Comparison of ENCODE assay signal across 13 cellular contexts in genomic region chr11:112179601-112180000, GRCh38. TPM values are rescaled to one million over a fixed set of nuclear protein-coding genes. Genes with fewer than 3 reads are reported as not detected.
DNase-seq lines count a peak whose midpoint lies in the region; ATAC-seq and TF ChIP-seq lines count a peak whose summit lies in the region.
"Had no signal": no experiment of that assay in that cellular context is flagged by ENCODE, and none has a peak within 500 bp of the region (broad histone marks: within the 10 kb centered on the region; RNA-seq: fewer than 3 reads in every experiment).

No MANE protein-coding gene starts in this region.

- H3K27ac Mint-ChIP-seq in stimulated activated naive B cell treated with anti-CD40 and anti-IgM and Interleukin-4, amounts not matched to agents 10 μg/mL and 1 μg/mL and 100 μg/mL, for 72 hours: no peak overlapping the region

- no peak overlapping the region for H3K4me2 ChIP-seq in mesenchymal stem cell (ENCODE audit: low read length, poor library complexity, severe bottlenecking)

- H3K23ac ChIP-seq in mesenchymal stem cell (ENCODE audit: low read length in 2 of 2): no peak overlapping the region

- no peak overlapping the region for H3K4me3 Mint-ChIP-seq in stimulated activated naive B cell treated with anti-CD40 and anti-IgM and Interleukin-4, amounts not matched to agents 10 μg/mL and 1 μg/mL and 100 μg/mL, for 72 hours

- H3K36me3 Mint-ChIP-seq in stimulated activated naive B cell treated with anti-CD40 and anti-IgM and Interleukin-4, amounts not matched to agents 10 μg/mL and 1 μg/mL and 100 μg/mL, for 72 hours: peaks cover 0 to 1% of the 10 kb centered on the region in 2 donors

- H3K36me3 ChIP-seq in left ventricle myocardium inferior: peaks cover 6% of the 10 kb centered on the region
- H3K36me3 ChIP-seq in right atrium auricular region: no peaks in the 10 kb centered on the region
- H3K36me3 ChIP-seq in mesenchymal stem cell (ENCODE audit: control insufficient read depth in 1 of 2, insufficient read depth in 2 of 2, low read depth in 1 of 2, low read length in 2 of 2): no peaks in the 10 kb centered on the region
- H3K36me3 ChIP-seq: transverse colon had no signal

- peaks cover 9 to 36% of the 10 kb centered on the region in 2 donors for H3K4me1 Mint-ChIP-seq in stimulated activated naive B cell treated with anti-CD40 and anti-IgM and Interleukin-4, amounts not matched to agents 10 μg/mL and 1 μg/mL and 100 μg/mL, for 72 hours

- peaks cover 8 to 11% of the 10 kb centered on the region in 2 donors for H3K27me3 Mint-ChIP-seq in stimulated activated naive B cell treated with anti-CD40 and anti-IgM and Interleukin-4, amounts not matched to agents 10 μg/mL and 1 μg/mL and 100 μg/mL, for 72 hours

- H3K4me3 ChIP-seq in left ventricle myocardium inferior: peak overlapping the region; percentile 65
- no peak overlapping the region for H3K4me3 ChIP-seq in right atrium auricular region
- H3K4me3 ChIP-seq in mesenchymal stem cell (ENCODE audit: insufficient read depth in 1 of 2, low read depth in 1 of 2, low read length in 2 of 2): no peak overlapping the region
- H3K4me3 ChIP-seq: transverse colon had no signal

- no peak overlapping the region for H3K14ac ChIP-seq in mesenchymal stem cell (ENCODE audit: low read length in 2 of 2)

- H2BK120ac ChIP-seq in mesenchymal stem cell (ENCODE audit: low read depth, low read length): no peak overlapping the region

- peak; percentile 84 for ATAC-seq in HG03108 (IDR thresholded peaks at IDR 0.05; ENCODE audit: unreplicated experiment)
- peak; percentile 98 for ATAC-seq in stimulated activated naive B cell treated with anti-CD40 and anti-IgM and Interleukin-4, amounts not matched to agents 10 μg/mL and 1 μg/mL and 100 μg/mL, for 72 hours (replicated peaks)
- ATAC-seq in GM19397 (IDR thresholded peaks at IDR 0.05; ENCODE audit: unreplicated experiment): no peak
- ATAC-seq in stimulated activated naive CD8-positive, alpha-beta T cell treated with anti-CD3 and anti-CD28 coated beads, Interleukin-15, Interleukin-2, amounts not matched to agents 100 U/mL and 50 U/mL, for 24 hours: no peak
- ATAC-seq: SK-N-SH treated with all-trans-retinoic acid at 6 μM for 48 hours had no signal

- H2AK5ac ChIP-seq in mesenchymal stem cell (ENCODE audit: low read length, severe bottlenecking): no peak overlapping the region

- no peaks in the 10 kb centered on the region for H3K9me3 ChIP-seq in left ventricle myocardium inferior (replicated peaks)
- H3K9me3 ChIP-seq in right atrium auricular region: no peaks in the 10 kb centered on the region
- H3K9me3 ChIP-seq in mesenchymal stem cell (ENCODE audit: control insufficient read depth, low read length): no peaks in the 10 kb centered on the region
- H3K9me3 ChIP-seq: transverse colon had no signal

- no peaks in the 10 kb centered on the region for H3K79me1 ChIP-seq in mesenchymal stem cell (replicated peaks; ENCODE audit: low read length, poor library complexity, severe bottlenecking)

- H3K9ac ChIP-seq in mesenchymal stem cell (ENCODE audit: low read length): no peak overlapping the region

- DNase-seq in left ventricle myocardium inferior: no peak
- no peak for DNase-seq in right atrium auricular region (ENCODE audit: low spot score)
- peak; percentile 63 for DNase-seq in SKM-1 (lab: John Stamatoyannopoulos, UW; ENCODE audit: unreplicated experiment)
- peak; percentile 28 for DNase-seq in stimulated activated naive B cell treated with anti-CD40 and anti-IgM and Interleukin-4, amounts not matched to agents 10 μg/mL and 1 μg/mL and 100 μg/mL, for 72 hours
- no peak for DNase-seq in mesenchymal stem cell
- DNase-seq in stimulated activated naive CD8-positive, alpha-beta T cell treated with anti-CD3 and anti-CD28 coated beads, Interleukin-15, Interleukin-2, amounts not matched to agents 100 U/mL and 50 U/mL, for 24 hours: no peak
- DNase-seq: NCI-H226, transverse colon had no signal

- H2BK15ac ChIP-seq in mesenchymal stem cell (ENCODE audit: low read depth, poor library complexity, severe bottlenecking): no peak overlapping the region

- H3K18ac ChIP-seq in mesenchymal stem cell (ENCODE audit: low read depth in 1 of 2, low read length in 2 of 2): no peak overlapping the region

- H3K27ac ChIP-seq in left ventricle myocardium inferior (replicated peaks) (peak overlapping the region; percentile 86), right atrium auricular region (peak overlapping the region in 1 of 2 donors; percentile 86), mesenchymal stem cell (ENCODE audit: low read length, poor library complexity, severe bottlenecking) (no peak overlapping the region)
- H3K27ac ChIP-seq: transverse colon had no signal

- H2BK5ac ChIP-seq in mesenchymal stem cell (ENCODE audit: low read depth, low read length, poor library complexity, severe bottlenecking): no peak overlapping the region

- no peaks in the 10 kb centered on the region for H3K9me3 Mint-ChIP-seq in stimulated activated naive B cell treated with anti-CD40 and anti-IgM and Interleukin-4, amounts not matched to agents 10 μg/mL and 1 μg/mL and 100 μg/mL, for 72 hours

- H2BK12ac ChIP-seq in mesenchymal stem cell (ENCODE audit: low read length in 2 of 2): no peak overlapping the region

- no peak overlapping the region for H4K91ac ChIP-seq in mesenchymal stem cell (ENCODE audit: low read length)

- no peaks in the 10 kb centered on the region for H3K27me3 ChIP-seq in left ventricle myocardium inferior (ENCODE audit: low read depth)
- no peaks in the 10 kb centered on the region for H3K27me3 ChIP-seq in right atrium auricular region
- peaks cover 0 to 3% of the 10 kb centered on the region in 2 experiments for H3K27me3 ChIP-seq in mesenchymal stem cell (ENCODE audit: control insufficient read depth in 1 of 2, insufficient read depth in 1 of 2, low read length in 2 of 2)
- H3K27me3 ChIP-seq: transverse colon had no signal

- intact Hi-C loops in left ventricle myocardium inferior (cut with micrococcal nuclease): loop anchor here (10.0 kb wide), 1 partner anchor 65 kb away; no protein-coding TSS in a partner anchor

- no peak overlapping the region for H4K8ac ChIP-seq in mesenchymal stem cell (ENCODE audit: low read length)

- no peak for TF ChIP-seq CTCF in left ventricle myocardium inferior (IDR thresholded peaks at IDR 0.05; ENCODE audit: borderline replicate concordance)
- no peak for TF ChIP-seq CTCF in right atrium auricular region (IDR thresholded peaks at IDR 0.05)

- H2AFZ ChIP-seq in mesenchymal stem cell (ENCODE audit: low read depth, low read length): no peak overlapping the region

- H3K4ac ChIP-seq in mesenchymal stem cell (ENCODE audit: low read depth in 1 of 2, low read length in 2 of 2): no peak overlapping the region

- H3K4me1 ChIP-seq in left ventricle myocardium inferior: peaks cover 27% of the 10 kb centered on the region
- H3K4me1 ChIP-seq in right atrium auricular region: peaks cover 0 to 23% of the 10 kb centered on the region in 2 donors
- H3K4me1 ChIP-seq in mesenchymal stem cell (ENCODE audit: control insufficient read depth, insufficient read depth, low read depth, low read length): peaks cover 3% of the 10 kb centered on the region

RNA-seq across cellular contexts. Expression of gene BCO2, which starts 4.3 kb away (rescaled TPM):
- total RNA-seq in left ventricle myocardium inferior (169 TPM), right atrium auricular region (10 to 100 TPM; 40.6 to 44.7 TPM)
- polyA plus RNA-seq in mesenchymal stem cell (2013, experiment 1 of 2): 5.3 TPM
- polyA plus RNA-seq in mesenchymal stem cell (2013, experiment 2 of 2): 4.9 TPM

RNA-seq across cellular contexts. Expression of gene TEX12, which starts 12.4 kb away (rescaled TPM):
- 0.22 TPM for total RNA-seq in left ventricle myocardium inferior
- total RNA-seq in right atrium auricular region: not detected
- polyA plus RNA-seq in mesenchymal stem cell (2013, experiment 1 of 2): not detected
- polyA plus RNA-seq in mesenchymal stem cell (2013, experiment 2 of 2): 0.07 TPM
- total RNA-seq: HT-29 had no signal
- polyA plus RNA-seq: endothelial cell of umbilical vein had no signal

RNA-seq across cellular contexts. Expression of gene IL18, which starts 15.7 kb away (rescaled TPM):
- total RNA-seq in left ventricle myocardium inferior: 1.6 TPM
- 10 to 100 TPM; 11.1 to 17.0 TPM for total RNA-seq in right atrium auricular region
- 32.6 TPM for polyA plus RNA-seq in mesenchymal stem cell (2013, experiment 1 of 2)
- 32.9 TPM for polyA plus RNA-seq in mesenchymal stem cell (2013, experiment 2 of 2)

RNA-seq across cellular contexts. Expression of gene PTS, which starts 46.6 kb away (rescaled TPM):
- 27.0 TPM for total RNA-seq in left ventricle myocardium inferior
- total RNA-seq in right atrium auricular region: 10 to 100 TPM; 18.1 to 19.5 TPM
- polyA plus RNA-seq in mesenchymal stem cell (2013, experiment 1 of 2): 76.4 TPM
- polyA plus RNA-seq in mesenchymal stem cell (2013, experiment 2 of 2): 83.4 TPM

Comparison
In these comparisons a context has a peak if more than half of its experiments do, and no peak if none do; other contexts are left out.
1. DNase-seq: peak in SKM-1 (single experiment) and stimulated activated naive B cell treated with anti-CD40 and anti-IgM and Interleukin-4, amounts not matched to agents 10 μg/mL and 1 μg/mL and 100 μg/mL, for 72 hours (single experiment); none in left ventricle myocardium inferior (single experiment), right atrium auricular region (single experiment), mesenchymal stem cell (single experiment) and stimulated activated naive CD8-positive, alpha-beta T cell treated with anti-CD3 and anti-CD28 coated beads, Interleukin-15, Interleukin-2, amounts not matched to agents 100 U/mL and 50 U/mL, for 24 hours (single experiment).
2. ATAC-seq: peak in HG03108 (single experiment) and stimulated activated naive B cell treated with anti-CD40 and anti-IgM and Interleukin-4, amounts not matched to agents 10 μg/mL and 1 μg/mL and 100 μg/mL, for 72 hours (2 of 2); none in GM19397 (single experiment) and stimulated activated naive CD8-positive, alpha-beta T cell treated with anti-CD3 and anti-CD28 coated beads, Interleukin-15, Interleukin-2, amounts not matched to agents 100 U/mL and 50 U/mL, for 24 hours (single experiment).